In the genomic region with DNA sequence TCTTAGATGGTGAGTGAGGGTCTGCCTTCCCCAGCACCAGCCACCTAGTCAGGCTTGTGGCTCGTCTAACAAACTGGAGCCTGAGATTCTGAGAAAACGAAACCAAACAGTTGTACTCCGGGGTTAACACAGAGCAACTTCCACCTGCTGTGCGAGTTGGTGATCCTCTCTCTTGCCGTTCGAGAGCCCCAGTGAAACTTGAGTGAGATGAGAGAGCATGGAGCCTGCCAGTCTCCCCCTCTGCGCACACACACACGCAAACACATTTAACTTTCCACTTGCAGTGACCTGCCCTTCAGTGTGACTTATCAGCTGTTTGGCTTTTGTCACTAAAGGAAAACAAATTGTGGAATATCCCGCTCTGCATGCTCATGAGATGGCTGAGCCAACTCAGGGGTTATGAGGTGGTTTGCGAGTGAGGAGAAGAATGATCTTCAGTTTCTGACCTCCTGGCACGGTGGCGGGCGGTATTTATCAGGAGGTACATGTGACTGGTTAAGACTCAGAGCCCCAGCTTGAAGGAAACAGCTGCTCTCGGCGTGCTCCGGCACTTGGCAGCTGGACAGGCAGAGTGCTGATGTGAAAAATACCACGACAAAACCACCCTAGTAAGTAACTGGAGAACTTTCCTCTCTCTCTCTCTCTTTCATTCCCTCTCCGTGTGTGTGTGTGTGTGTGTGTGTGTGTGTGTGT, we compare ENCODE assay signal across 8 cellular contexts. TPM values are rescaled to one million over a fixed set of nuclear protein-coding genes. Genes with fewer than 3 reads are reported as not detected.
DNase-seq lines count a peak whose midpoint lies in the region; ATAC-seq and TF ChIP-seq lines count a peak whose summit lies in the region.

TSS of gene RASGRP3 (plus strand) at position 550 of the 693 bp plus-strand sequence. CDS start 38,488 bp downstream, outside the sequence.

- no peaks in the 10 kb centered on the region for H3F3A ChIP-seq in GM23338 (replicated peaks; ENCODE audit: low read depth)

- 0 out of 2 replicates have a peak within 1 kb of the TSS, but pooled peaks have one; percentile 27 for H3K27ac Mint-ChIP-seq in GM23338

- in situ Hi-C loops in G401 (cut with HindIII; ENCODE audit: low sequenced_read_pairs), result no loop called here
- in situ Hi-C loops in transverse colon (cut with MboI; ENCODE audit: low pct_ligation_motif_present in 1 of 4, low pct_unique_long_range_greater_than_20kb in 1 of 4, low sequenced_read_pairs in 3 of 4), result loop anchor here in 1 of 4 donors (10.0 kb wide), 1 partner anchor 99 kb away; no protein-coding TSS in a partner anchor

- H3K36me3 Mint-ChIP-seq in GM23338 (ENCODE audit: low read depth), result peaks cover 11% of the 10 kb centered on the region; the same call in 2 of the 3 replicates

- H3K4me1 Mint-ChIP-seq in GM23338, result peaks cover 18% of the 10 kb centered on the region

- H2AFZ ChIP-seq in GM23338, result peak within 1 kb of the TSS; percentile 91

- peaks cover 14% of the 10 kb centered on the region for H3K9me3 Mint-ChIP-seq in GM23338

- TF ChIP-seq POLR2A in heart left ventricle (IDR thresholded peaks at IDR 0.05) (peak in 1 of 2 donors; percentile 25), transverse colon (IDR thresholded peaks at IDR 0.05) (peak; percentile 62)

- intact Hi-C loops in heart left ventricle (cut with DNase I) (loop anchor here (1.0 to 10.0 kb wide), 10 partner anchors 46 to 109 kb away; no protein-coding TSS in a partner anchor), transverse colon (cut with DNase I; ENCODE audit: low total_unique reads) (loop anchor here (5.0 to 10.0 kb wide), 2 partner anchors 109 to 1599 kb away; no protein-coding TSS in a partner anchor)

- H3K9me3 ChIP-seq in adipocyte (ENCODE audit: control insufficient read depth, low read length) (no peaks in the 10 kb centered on the region), heart left ventricle (no peaks in the 10 kb centered on the region), transverse colon (no peaks in the 10 kb centered on the region)

- no peaks in the 10 kb centered on the region for H4K20me1 ChIP-seq in GM23338 (replicated peaks; ENCODE audit: insufficient read depth)

- H3K4me1 ChIP-seq in GM23338 (ENCODE audit: insufficient read depth), result peaks cover 10% of the 10 kb centered on the region
- peaks cover 5% of the 10 kb centered on the region for H3K4me1 ChIP-seq in adipocyte (ENCODE audit: control insufficient read depth, insufficient read depth, low read length)
- peaks cover 3 to 72% (median 47%) of the 10 kb centered on the region in 12 donors for H3K4me1 ChIP-seq in heart left ventricle
- peaks cover 4 to 18% (median 14%) of the 10 kb centered on the region in 4 donors for H3K4me1 ChIP-seq in transverse colon

- H3K4me2 ChIP-seq in GM23338, result peak within 1 kb of the TSS; percentile 75

- WGBS in heart left ventricle, 4 donors, result 0 to 1% (median 0%) methylated on average over 13 to 18 of the region's 18 CpGs
- WGBS in transverse colon (ENCODE audit: low coverage in 1 of 2), 2 donors, result 0 to 1% methylated on average over 5 to 18 of the region's 18 CpGs

- TF ChIP-seq EP300 in transverse colon (IDR thresholded peaks at IDR 0.05; ENCODE audit: low read depth), result no peak

- 0 out of 2 replicates have a peak, but pooled peaks cover 1% of the 10 kb centered on the region for H3K9me2 ChIP-seq in GM23338 (ENCODE audit: insufficient read depth)

- H3K36me3 ChIP-seq in GM23338 (ENCODE audit: insufficient read depth) (no peaks in the 10 kb centered on the region), adipocyte (ENCODE audit: control insufficient read depth, insufficient read depth, low read length, severe bottlenecking) (no peaks in the 10 kb centered on the region), heart left ventricle (no peaks in the 10 kb centered on the region), transverse colon (no peaks in the 10 kb centered on the region)

- H3K4me3 ChIP-seq in GM23338, result peak within 1 kb of the TSS; percentile 40
- peak within 1 kb of the TSS; percentile 87 for H3K4me3 ChIP-seq in adipocyte (ENCODE audit: low read length)
- peak within 1 kb of the TSS; percentile 36 to 79 (median 62) for H3K4me3 ChIP-seq in heart left ventricle
- H3K4me3 ChIP-seq in transverse colon, result peak within 1 kb of the TSS; percentile 46 to 69 (median 64)

- H3K79me2 ChIP-seq in GM23338 (replicated peaks; ENCODE audit: insufficient read depth), result no peaks in the 10 kb centered on the region

- DNase-seq in G401 (ENCODE audit: low spot score) (peak; percentile 20), GM23338 (ENCODE audit: low spot score) (peak; percentile 52), Kasumi-1 (lab: John Stamatoyannopoulos, UW) (peak; percentile 87 to 88), SW480 (ENCODE audit: low spot score) (peak; percentile 85), adipocyte (ENCODE audit: low read depth) (peak; percentile 90), heart left ventricle (peak; percentile 85 to 94 (median 90)), pons (ENCODE audit: low spot score) (peak; percentile 94), transverse colon (peak; percentile 81)

- ATAC-seq in GM23338 (peak; percentile 81), heart left ventricle (peak; percentile 70 to 84 (median 80))

- no peaks in the 10 kb centered on the region for H3K27me3 ChIP-seq in GM23338 (ENCODE audit: insufficient read depth)
- peaks cover 6% of the 10 kb centered on the region for H3K27me3 ChIP-seq in adipocyte (replicated peaks; ENCODE audit: control insufficient read depth, insufficient read depth, low read length)
- H3K27me3 ChIP-seq in heart left ventricle, result no peaks in the 10 kb centered on the region
- H3K27me3 ChIP-seq in transverse colon, result no peaks in the 10 kb centered on the region

- TF ChIP-seq CTCF in GM23338 (conservative IDR thresholded peaks at IDR 0.05; ENCODE audit: low read depth in 2 of 2) (no peak), heart left ventricle (IDR thresholded peaks at IDR 0.05) (no peak), transverse colon (IDR thresholded peaks at IDR 0.05) (no peak)

- peaks cover 3% of the 10 kb centered on the region for H3K27me3 Mint-ChIP-seq in GM23338 (ENCODE audit: insufficient read depth, low read depth, poor library complexity)

- H3K27ac ChIP-seq in GM23338 (ENCODE audit: low read depth) (no peak within 1 kb of the TSS), heart left ventricle (peak within 1 kb of the TSS; percentile 83 to 99 (median 94)), transverse colon (peak within 1 kb of the TSS; percentile 88 to 90 (median 89))

- H3K9ac ChIP-seq in adipocyte (ENCODE audit: low read length), result peak within 1 kb of the TSS; percentile 62

- H3K4me3 Mint-ChIP-seq in GM23338, result peak within 1 kb of the TSS; percentile 66; the same call in 2 of the 3 replicates

TF ChIP-seq in GM23338, 12 proteins besides CTCF, POLR2A, EP300 and RAD21 (continues in another document):
- TF ChIP-seq ZNF114 (CRISPR knock-in tag; IDR thresholded peaks at IDR 0.05) (no peak), POLR2AphosphoS5 (IDR thresholded peaks at IDR 0.05; ENCODE audit: low read depth) (no peak), CREB1 (CRISPR knock-in tag; IDR thresholded peaks at IDR 0.05; ENCODE audit: low read depth) (no peak), EZH2phosphoT487 (IDR thresholded peaks at IDR 0.05; ENCODE audit: unreplicated experiment) (no peak), STAT1 (IDR thresholded peaks at IDR 0.05; ENCODE audit: unreplicated experiment) (no peak), JUNB (IDR thresholded peaks at IDR 0.05; ENCODE audit: unreplicated experiment) (no peak), ZNF331 (CRISPR knock-in tag; IDR thresholded peaks at IDR 0.05; ENCODE audit: low read depth) (no peak), EZH2 (IDR thresholded peaks at IDR 0.05; ENCODE audit: low read depth, unreplicated experiment) (no peak)
- TF ChIP-seq, protein P1, sequence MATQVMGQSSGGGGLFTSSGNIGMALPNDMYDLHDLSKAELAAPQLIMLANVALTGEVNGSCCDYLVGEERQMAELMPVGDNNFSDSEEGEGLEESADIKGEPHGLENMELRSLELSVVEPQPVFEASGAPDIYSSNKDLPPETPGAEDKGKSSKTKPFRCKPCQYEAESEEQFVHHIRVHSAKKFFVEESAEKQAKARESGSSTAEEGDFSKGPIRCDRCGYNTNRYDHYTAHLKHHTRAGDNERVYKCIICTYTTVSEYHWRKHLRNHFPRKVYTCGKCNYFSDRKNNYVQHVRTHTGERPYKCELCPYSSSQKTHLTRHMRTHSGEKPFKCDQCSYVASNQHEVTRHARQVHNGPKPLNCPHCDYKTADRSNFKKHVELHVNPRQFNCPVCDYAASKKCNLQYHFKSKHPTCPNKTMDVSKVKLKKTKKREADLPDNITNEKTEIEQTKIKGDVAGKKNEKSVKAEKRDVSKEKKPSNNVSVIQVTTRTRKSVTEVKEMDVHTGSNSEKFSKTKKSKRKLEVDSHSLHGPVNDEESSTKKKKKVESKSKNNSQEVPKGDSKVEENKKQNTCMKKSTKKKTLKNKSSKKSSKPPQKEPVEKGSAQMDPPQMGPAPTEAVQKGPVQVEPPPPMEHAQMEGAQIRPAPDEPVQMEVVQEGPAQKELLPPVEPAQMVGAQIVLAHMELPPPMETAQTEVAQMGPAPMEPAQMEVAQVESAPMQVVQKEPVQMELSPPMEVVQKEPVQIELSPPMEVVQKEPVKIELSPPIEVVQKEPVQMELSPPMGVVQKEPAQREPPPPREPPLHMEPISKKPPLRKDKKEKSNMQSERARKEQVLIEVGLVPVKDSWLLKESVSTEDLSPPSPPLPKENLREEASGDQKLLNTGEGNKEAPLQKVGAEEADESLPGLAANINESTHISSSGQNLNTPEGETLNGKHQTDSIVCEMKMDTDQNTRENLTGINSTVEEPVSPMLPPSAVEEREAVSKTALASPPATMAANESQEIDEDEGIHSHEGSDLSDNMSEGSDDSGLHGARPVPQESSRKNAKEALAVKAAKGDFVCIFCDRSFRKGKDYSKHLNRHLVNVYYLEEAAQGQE (IDR thresholded peaks at IDR 0.05; ENCODE audit: unreplicated experiment), result no peak
- TF ChIP-seq, protein P2, sequence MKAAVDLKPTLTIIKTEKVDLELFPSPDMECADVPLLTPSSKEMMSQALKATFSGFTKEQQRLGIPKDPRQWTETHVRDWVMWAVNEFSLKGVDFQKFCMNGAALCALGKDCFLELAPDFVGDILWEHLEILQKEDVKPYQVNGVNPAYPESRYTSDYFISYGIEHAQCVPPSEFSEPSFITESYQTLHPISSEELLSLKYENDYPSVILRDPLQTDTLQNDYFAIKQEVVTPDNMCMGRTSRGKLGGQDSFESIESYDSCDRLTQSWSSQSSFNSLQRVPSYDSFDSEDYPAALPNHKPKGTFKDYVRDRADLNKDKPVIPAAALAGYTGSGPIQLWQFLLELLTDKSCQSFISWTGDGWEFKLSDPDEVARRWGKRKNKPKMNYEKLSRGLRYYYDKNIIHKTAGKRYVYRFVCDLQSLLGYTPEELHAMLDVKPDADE (IDR thresholded peaks at IDR 0.05), result no peak

RNA-seq across cellular contexts. Expression of gene RASGRP3, which starts in this region (rescaled TPM):
- total RNA-seq in G401 (2014; rRNA removed; shearing (Covaris generic)), result 2.7 and 5.4 TPM in 2 replicates
- total RNA-seq in GM23338 (2014; rRNA removed; shearing (Covaris generic)), result 0.69 TPM in 1 of 2 replicates, not detected in the other
- polyA plus RNA-seq in GM23338 (2016; fragmentation: Nextera tagmentation; extraction: Ambion mirVana), result 0.19 and 0.23 TPM in 2 replicates
- 10 to 100 TPM; 47.8 to 73.3 (median 62.2) TPM for total RNA-seq in heart left ventricle
- polyA plus RNA-seq in heart left ventricle, result 10 to 100 TPM; 17.7 to 27.2 TPM
- 10 to 100 TPM in 1 of 4 donors, 1 to 10 TPM in 2, not detected in 1; 3.4 to 16.5 (median 4.8) TPM for total RNA-seq in transverse colon

Comparison
In these comparisons a context has a peak if more than half of its experiments do, and no peak if none do; other contexts are left out.
1. RNA of gene RASGRP3 (polyA plus RNA-seq): 17.7 to 27.2 TPM in heart left ventricle; 0.19 to 0.23 TPM in GM23338; every median in the first group is over 10 times any median in the second.
2. Peak in DNase-seq, ATAC-seq, H3K4me3 ChIP-seq and H3K4me2 ChIP-seq in GM23338; RNA of the gene not detected or under 1 TPM.
3. DNase-seq: peak in every context shown above with its lines; median percentile 94 in pons; 90 in adipocyte; 90 in heart left ventricle; 88 in Kasumi-1; 85 in SW480; 81 in transverse colon; 52 in GM23338; 20 in G401.
4. Peak in every context shown above with its lines, with median percentiles within 50 percentile points of each other: H3K4me3 ChIP-seq.